17 cellular contexts compared by ENCODE assay signal in genomic region chr7:121456785-121457359, GRCh38.
A peak's percentile ranks its signal among the peaks of the same experiment; 100 is the strongest.
DNase-seq lines count a peak whose midpoint lies in the region; ATAC-seq, FAIRE-seq and TF ChIP-seq lines count a peak whose summit lies in the region.
"Had no signal": no experiment of that assay in that cellular context is flagged by ENCODE, and none has a peak within 500 bp of the region (broad histone marks: within the 10 kb centered on the region; RNA-seq: fewer than 3 reads in every experiment).

No MANE protein-coding gene starts in this region.

- H4K20me1 ChIP-seq in K562 (replicated peaks; ENCODE audit: control insufficient read depth, insufficient read depth, low read length) = no peaks in the 10 kb centered on the region
- H4K20me1 ChIP-seq: BLaER1 had no signal

- H3K4me1 Mint-ChIP-seq in activated CD4-positive, alpha-beta T cell treated with anti-CD3 and anti-CD28 coated beads, Interleukin-2, amount 10 ng/mL, durations not matched to agents 24 days and 14 days = no peaks in the 10 kb centered on the region
- H3K4me1 Mint-ChIP-seq: CD14-positive monocyte; CD4-positive, alpha-beta memory T cell had no signal

- H3K4me2 ChIP-seq in K562 (ENCODE audit: insufficient read depth, low read length) = no peak overlapping the region
- H3K4me2 ChIP-seq: BLaER1 had no signal

- no peaks in the 10 kb centered on the region for H3K36me3 Mint-ChIP-seq in activated CD4-positive, alpha-beta T cell treated with anti-CD3 and anti-CD28 coated beads, Interleukin-2, amount 10 ng/mL, durations not matched to agents 24 days and 14 days (ENCODE audit: low read depth)
- H3K36me3 Mint-ChIP-seq: CD14-positive monocyte; CD4-positive, alpha-beta memory T cell had no signal

- no peaks in the 10 kb centered on the region for H3K9me1 ChIP-seq in K562 (ENCODE audit: control insufficient read depth, insufficient read depth, low read length)

- H3K27ac Mint-ChIP-seq in activated CD4-positive, alpha-beta T cell treated with anti-CD3 and anti-CD28 coated beads, Interleukin-2, amount 10 ng/mL, durations not matched to agents 24 days and 14 days = no peak overlapping the region
- H3K27ac Mint-ChIP-seq: CD14-positive monocyte; CD4-positive, alpha-beta memory T cell had no signal

- H3K9me3 ChIP-seq in K562 (replicated peaks; ENCODE audit: control insufficient read depth, insufficient read depth, low read depth, low read length) = no peaks in the 10 kb centered on the region
- H3K9me3 ChIP-seq: BLaER1 had no signal

- H3K27ac ChIP-seq in K562 (ENCODE audit: extremely low read depth, low read depth, low read length) = no peak overlapping the region
- H3K27ac ChIP-seq: BLaER1 had no signal

- CTCF ChIA-PET in K562 (lab: Yijun Ruan, JAX; ENCODE audit: low intra/inter-chr PET ratio) = no interaction called here

- H3K27me3 ChIP-seq in K562 (ENCODE audit: control insufficient read depth in 2 of 2, insufficient read depth in 2 of 2, low read length in 2 of 2) = 0 out of 5 replicates have a peak, but pooled peaks cover 0 to 5% of the 10 kb centered on the region in 2 experiments
- H3K27me3 ChIP-seq: BLaER1 had no signal

- H2AFZ ChIP-seq in K562 (ENCODE audit: low read depth, low read length) = no peak overlapping the region

- intact Hi-C loops in activated CD4-positive, alpha-beta T cell treated with anti-CD3 and anti-CD28 coated beads, Interleukin-2, amount 10 ng/mL, durations not matched to agents 24 days and 14 days (cut with micrococcal nuclease) = no loop called here
- intact Hi-C loops in K562 (cut with micrococcal nuclease) = no loop called here
- intact Hi-C loops in left colon (cut with DNase I, micrococcal nuclease) = no loop called here

- no peak for TF ChIP-seq POLR2A in K562 (conservative IDR thresholded peaks at IDR 0.05)

- DNase-seq in activated CD4-positive, alpha-beta T cell treated with anti-CD3 and anti-CD28 coated beads, Interleukin-2, amount 10 ng/mL, durations not matched to agents 24 days and 14 days = peak; percentile 18
- no peak for DNase-seq in activated CD4-positive, alpha-beta T cell treated with anti-CD3 and anti-CD28 coated beads, Interleukin-2, amount 50 U/mL, for 48 hours
- DNase-seq in K562 (ENCODE audit: extremely low read depth in 1 of 4, low spot score in 3 of 4) = no peak
- DNase-seq in left colon = no peak
- DNase-seq in mucosa of gallbladder (ENCODE audit: low spot score) = no peak
- no peak for DNase-seq in NCI-H146 (lab: John Stamatoyannopoulos, UW)
- no peak for DNase-seq in NCI-H2029 (lab: John Stamatoyannopoulos, UW)
- DNase-seq: 8988T; CD4-positive, alpha-beta memory T cell; DND-41; EL; HCEC 1CT had no signal

- no peaks in the 10 kb centered on the region for H3K36me3 ChIP-seq in K562 (ENCODE audit: control insufficient read depth, insufficient read depth, low read length)
- H3K36me3 ChIP-seq: BLaER1 had no signal

- no peak for TF ChIP-seq EP300 in K562 (IDR thresholded peaks at IDR 0.05; ENCODE audit: low read length)

- POLR2A ChIA-PET in K562 (lab: Yijun Ruan, JAX) = no interaction called here

- no peak overlapping the region for H3K4me3 ChIP-seq in K562
- H3K4me3 ChIP-seq: BLaER1, GM12878 had no signal

- TF ChIP-seq RAD21 in K562 (CRISPR knock-in tag; conservative IDR thresholded peaks at IDR 0.05 in 1 of 2, IDR thresholded peaks at IDR 0.05 in 1 of 2) = no peak

- no peak for FAIRE-seq in K562 (lab: Jason Lieb, UNC)
- FAIRE-seq: GM12878, H54 had no signal

- BruUV-seq in K562 (replicated peaks; lab: Mats Ljungman, UMichigan) = no TSS peak

- H3K27me3 Mint-ChIP-seq in activated CD4-positive, alpha-beta T cell treated with anti-CD3 and anti-CD28 coated beads, Interleukin-2, amount 10 ng/mL, durations not matched to agents 24 days and 14 days = peaks cover 6% of the 10 kb centered on the region

- no peak overlapping the region for H3K4me3 Mint-ChIP-seq in activated CD4-positive, alpha-beta T cell treated with anti-CD3 and anti-CD28 coated beads, Interleukin-2, amount 10 ng/mL, durations not matched to agents 24 days and 14 days
- H3K4me3 Mint-ChIP-seq: CD14-positive monocyte; CD4-positive, alpha-beta memory T cell had no signal

- no peaks in the 10 kb centered on the region for H3K79me2 ChIP-seq in K562 (ENCODE audit: control insufficient read depth, insufficient read depth, low read length)

- WGBS in K562 (ENCODE audit: insufficient coverage, low coverage, missing lambda C conversion rate) = 2% methylated on average over 3 of the region's 3 CpGs

- ATAC-seq in K562 (peak; percentile 55), left colon (peak; percentile 97), GM21447 (IDR thresholded peaks at IDR 0.05; ENCODE audit: unreplicated experiment) (no peak)
- ATAC-seq: GM12878 had no signal

- peaks cover 12% of the 10 kb centered on the region for H3K9me3 Mint-ChIP-seq in activated CD4-positive, alpha-beta T cell treated with anti-CD3 and anti-CD28 coated beads, Interleukin-2, amount 10 ng/mL, durations not matched to agents 24 days and 14 days
- H3K9me3 Mint-ChIP-seq: CD4-positive, alpha-beta memory T cell had no signal

- no peaks in the 10 kb centered on the region for H3K4me1 ChIP-seq in K562 (replicated peaks in 1 of 2; ENCODE audit: control insufficient read depth in 2 of 2, insufficient read depth in 2 of 2, low read length in 2 of 2)
- H3K4me1 ChIP-seq: BLaER1 had no signal

- H3K9ac ChIP-seq in K562 (ENCODE audit: insufficient read depth in 1 of 2, low read depth in 2 of 2, low read length in 2 of 2) = no peak overlapping the region
- H3K9ac ChIP-seq: BLaER1 had no signal

- no peak for TF ChIP-seq CTCF in K562 (IDR thresholded peaks at IDR 0.05 in 2 of 3, conservative IDR thresholded peaks at IDR 0.05 in 1 of 3; ENCODE audit: insufficient read depth in 2 of 3, low read depth in 1 of 3, low read length in 3 of 3)

- in situ Hi-C loops in K562 (cut with MboI) = no loop called here

TF ChIP-seq in K562, 482 proteins besides CTCF, POLR2A, EP300 and RAD21:
- TF ChIP-seq BCL6 (CRISPR knock-in tag; IDR thresholded peaks at IDR 0.05) (no peak), KAT8 (IDR thresholded peaks at IDR 0.05; ENCODE audit: low read depth) (no peak), ZNF780A (CRISPR knock-in tag; IDR thresholded peaks at IDR 0.05) (no peak), SP2 (IDR thresholded peaks at IDR 0.05; ENCODE audit: extremely low read depth, low read depth, low read length, poor library complexity, severe bottlenecking) (no peak), DIDO1 (tag; IDR thresholded peaks at IDR 0.05; ENCODE audit: low read depth) (no peak), NUFIP1 (IDR thresholded peaks at IDR 0.05; ENCODE audit: partially characterized antibody) (no peak), EP400 (IDR thresholded peaks at IDR 0.05) (no peak), MYC (IDR thresholded peaks at IDR 0.05; ENCODE audit: low read depth, low read length) (no peak), MYC (CRISPR knock-in tag; IDR thresholded peaks at IDR 0.05; ENCODE audit: borderline replicate concordance, low read depth) (no peak), SAFB (IDR thresholded peaks at IDR 0.05; ENCODE audit: borderline replicate concordance, low read depth, low read length) (no peak), SRSF7 (optimal IDR thresholded peaks at IDR 0.05; ENCODE audit: low read depth, low read length) (no peak), CBX5 (IDR thresholded peaks at IDR 0.05; ENCODE audit: borderline replicate concordance, low read depth) (no peak), NFIC (IDR thresholded peaks at IDR 0.05) (no peak), STAT5A (IDR thresholded peaks at IDR 0.05; ENCODE audit: borderline replicate concordance, low read length) (no peak), TFAP4 (CRISPR knock-in tag; IDR thresholded peaks at IDR 0.05; ENCODE audit: borderline replicate concordance) (no peak), KLF10 (CRISPR knock-in tag; IDR thresholded peaks at IDR 0.05) (no peak), ELF2 (CRISPR knock-in tag; IDR thresholded peaks at IDR 0.05) (no peak), SRSF9 (IDR thresholded peaks at IDR 0.05; ENCODE audit: borderline replicate concordance, low read depth, low read length) (no peak), ZNF408 (CRISPR knock-in tag; IDR thresholded peaks at IDR 0.05; ENCODE audit: low read depth) (no peak), NRF1 (conservative IDR thresholded peaks at IDR 0.05 in 1 of 2, IDR thresholded peaks at IDR 0.05 in 1 of 2) (no peak), FOXA1 (IDR thresholded peaks at IDR 0.05; ENCODE audit: borderline replicate concordance) (no peak)
